ENCODE assay signal across 27 cellular contexts in genomic region chr4:5569451-5569850, GRCh38.
"Had no signal": no experiment of that assay in that cellular context is flagged by ENCODE, and none has a peak within 500 bp of the region (broad histone marks: within the 10 kb centered on the region; RNA-seq: fewer than 3 reads in every experiment).

No MANE protein-coding gene starts in this region.

- H3K4me1 Mint-ChIP-seq: stimulated activated effector memory CD8-positive, alpha-beta T cell treated with anti-CD3 and anti-CD28 coated beads, Interleukin-12 subunit alpha, Interleukin-12 subunit beta, amount 100 ng/mL, for 72 hours; stimulated activated memory B cell treated with anti-CD40 and anti-IgM and Interleukin-4, amounts not matched to agents 10 μg/mL and 1 μg/mL and 100 μg/mL, for 72 hours; stimulated activated naive B cell treated with anti-CD40 and anti-IgM and Interleukin-4, amounts not matched to agents 10 μg/mL and 1 μg/mL and 100 μg/mL, for 72 hours; stimulated activated naive CD8-positive, alpha-beta T cell treated with anti-CD3 and anti-CD28 coated beads, Interleukin-15, amount 100 ng/mL, for 72 hours had no signal

- H3K4me1 ChIP-seq: stomach, suprapubic skin, testis, thyroid gland, tibial artery, tibial nerve, transverse colon, upper lobe of left lung, upper lobe of right lung, uterus had no signal

- H3K4me3 ChIP-seq: stomach, suprapubic skin, testis, thoracic aorta, thyroid gland, tibial artery, tibial nerve, transverse colon, upper lobe of left lung, upper lobe of right lung, uterus had no signal

- ATAC-seq: stimulated activated effector memory CD8-positive, alpha-beta T cell treated with anti-CD3 and anti-CD28 coated beads, Interleukin-12 subunit alpha, Interleukin-12 subunit beta, amount 100 ng/mL, for 72 hours; stimulated activated memory B cell treated with anti-CD40 and anti-IgM and Interleukin-4, amounts not matched to agents 10 μg/mL and 1 μg/mL and 100 μg/mL, for 72 hours; stimulated activated naive B cell treated with anti-CD40 and anti-IgM and Interleukin-4, amounts not matched to agents 10 μg/mL and 1 μg/mL and 100 μg/mL, for 72 hours; stimulated activated naive CD8-positive, alpha-beta T cell treated with anti-CD3 and anti-CD28 coated beads, Interleukin-15, amount 100 ng/mL, for 72 hours; upper lobe of right lung had no signal

- H3K27me3 Mint-ChIP-seq: stimulated activated memory B cell treated with anti-CD40 and anti-IgM and Interleukin-4, amounts not matched to agents 10 μg/mL and 1 μg/mL and 100 μg/mL, for 72 hours; stimulated activated naive B cell treated with anti-CD40 and anti-IgM and Interleukin-4, amounts not matched to agents 10 μg/mL and 1 μg/mL and 100 μg/mL, for 72 hours; stimulated activated naive CD8-positive, alpha-beta T cell treated with anti-CD3 and anti-CD28 coated beads, Interleukin-15, amount 100 ng/mL, for 72 hours; stimulated activated naive CD8-positive, alpha-beta T cell treated with anti-CD3 and anti-CD28 coated beads, Interleukin-15, Interleukin-2, amounts not matched to agents 100 ng/mL and 50 ng/mL, for 24 hours; type B pancreatic cell had no signal

- H3K9me3 ChIP-seq: stomach, suprapubic skin, testis, thoracic aorta, thyroid gland, tibial artery, tibial nerve, transverse colon, upper lobe of left lung, upper lobe of right lung, uterus had no signal

- H3K36me3 ChIP-seq: transverse colon, uterus had no signal

- H3K27ac ChIP-seq: stomach, suprapubic skin, testis, thoracic aorta, thyroid gland, tibial artery, tibial nerve, transverse colon, upper lobe of left lung, upper lobe of right lung, uterus had no signal

- DNase-seq: stimulated activated CD4-positive, alpha-beta T cell treated with anti-CD3 and anti-CD28 coated beads, Interleukin-2, amount 100 ng/mL, for 48 hours; stimulated activated CD4-positive, alpha-beta T cell treated with anti-CD3 and anti-CD28 coated beads, Interleukin-4, amount 100 ng/mL, for 1 hour; stimulated activated CD4-positive, alpha-beta T cell treated with anti-CD3 and anti-CD28 coated beads, Interleukin-4, amount 100 ng/mL, for 24 hours; stimulated activated CD4-positive, alpha-beta T cell treated with anti-CD3 and anti-CD28 coated beads, Interleukin-4, amount 100 ng/mL, for 4 hours; stimulated activated CD8-positive, alpha-beta memory T cell treated with anti-CD3 and anti-CD28 coated beads, Interleukin-4, amount 100 ng/mL, for 48 hours; stimulated activated naive B cell treated with anti-CD40 and anti-IgM and Interleukin-4, amounts not matched to agents 10 μg/mL and 1 μg/mL and 100 μg/mL, for 72 hours; stimulated activated naive CD4-positive, alpha-beta T cell; stimulated activated naive CD4-positive, alpha-beta T cell treated with Interleukin-2 at 50 U/mL for 16 hours; stimulated activated naive CD8-positive, alpha-beta T cell treated with anti-CD3 and anti-CD28 coated beads, Interleukin-15, amount 100 ng/mL, for 72 hours; stimulated activated naive CD8-positive, alpha-beta T cell treated with anti-CD3 and anti-CD28 coated beads, Interleukin-15, Interleukin-2, amounts not matched to agents 100 U/mL and 50 U/mL, for 24 hours; stomach; substantia nigra; testis; thyroid gland; tibial artery; transverse colon; trophoblast cell; upper lobe of left lung; upper lobe of right lung; uterus had no signal

- H3K4me3 Mint-ChIP-seq: stimulated activated effector memory CD8-positive, alpha-beta T cell treated with anti-CD3 and anti-CD28 coated beads, Interleukin-12 subunit alpha, Interleukin-12 subunit beta, amount 100 ng/mL, for 72 hours; stimulated activated memory B cell treated with anti-CD40 and anti-IgM and Interleukin-4, amounts not matched to agents 10 μg/mL and 1 μg/mL and 100 μg/mL, for 72 hours; stimulated activated naive B cell treated with anti-CD40 and anti-IgM and Interleukin-4, amounts not matched to agents 10 μg/mL and 1 μg/mL and 100 μg/mL, for 72 hours; stimulated activated naive CD8-positive, alpha-beta T cell treated with anti-CD3 and anti-CD28 coated beads, Interleukin-15, amount 100 ng/mL, for 72 hours; stimulated activated naive CD8-positive, alpha-beta T cell treated with anti-CD3 and anti-CD28 coated beads, Interleukin-15, Interleukin-2, amounts not matched to agents 100 ng/mL and 50 ng/mL, for 24 hours; type B pancreatic cell had no signal

- H3K9me3 Mint-ChIP-seq: stimulated activated memory B cell treated with anti-CD40 and anti-IgM and Interleukin-4, amounts not matched to agents 10 μg/mL and 1 μg/mL and 100 μg/mL, for 72 hours; stimulated activated naive CD8-positive, alpha-beta T cell treated with anti-CD3 and anti-CD28 coated beads, Interleukin-15, amount 100 ng/mL, for 72 hours; stimulated activated naive CD8-positive, alpha-beta T cell treated with anti-CD3 and anti-CD28 coated beads, Interleukin-15, Interleukin-2, amounts not matched to agents 100 ng/mL and 50 ng/mL, for 24 hours; type B pancreatic cell had no signal

- H3K27ac Mint-ChIP-seq: stimulated activated effector memory CD8-positive, alpha-beta T cell treated with anti-CD3 and anti-CD28 coated beads, Interleukin-12 subunit alpha, Interleukin-12 subunit beta, amount 100 ng/mL, for 72 hours; stimulated activated memory B cell treated with anti-CD40 and anti-IgM and Interleukin-4, amounts not matched to agents 10 μg/mL and 1 μg/mL and 100 μg/mL, for 72 hours; stimulated activated naive B cell treated with anti-CD40 and anti-IgM and Interleukin-4, amounts not matched to agents 10 μg/mL and 1 μg/mL and 100 μg/mL, for 72 hours; stimulated activated naive CD8-positive, alpha-beta T cell treated with anti-CD3 and anti-CD28 coated beads, Interleukin-15, Interleukin-2, amounts not matched to agents 100 ng/mL and 50 ng/mL, for 24 hours; type B pancreatic cell had no signal

- H3K36me3 Mint-ChIP-seq: stimulated activated memory B cell treated with anti-CD40 and anti-IgM and Interleukin-4, amounts not matched to agents 10 μg/mL and 1 μg/mL and 100 μg/mL, for 72 hours; stimulated activated naive B cell treated with anti-CD40 and anti-IgM and Interleukin-4, amounts not matched to agents 10 μg/mL and 1 μg/mL and 100 μg/mL, for 72 hours had no signal

- H3K27me3 ChIP-seq: stomach, suprapubic skin, testis, thyroid gland, tibial artery, tibial nerve, transverse colon, upper lobe of left lung, upper lobe of right lung, uterus had no signal
